In the genomic region with DNA sequence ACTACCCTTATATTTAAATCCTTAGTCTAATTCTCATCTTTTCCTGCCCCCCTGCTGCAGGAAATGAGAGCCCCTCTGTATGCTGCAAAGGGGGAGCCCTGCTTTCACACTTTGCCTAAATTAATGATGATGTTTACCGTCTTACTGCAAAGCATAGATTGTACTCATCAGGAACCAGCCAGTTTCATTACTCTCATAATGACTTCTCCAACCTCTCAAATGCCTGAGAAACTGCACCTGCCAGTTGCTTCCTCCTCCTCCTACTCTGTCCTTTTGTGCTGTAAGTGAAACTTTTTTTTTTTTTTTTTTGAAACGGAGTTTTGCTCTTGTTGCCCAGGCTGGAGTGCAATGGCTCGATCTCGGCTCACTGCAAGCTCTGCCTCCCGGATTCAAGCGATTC, we compare ENCODE assay signal across 8 cellular contexts.
A peak's percentile ranks its signal among the peaks of the same experiment; 100 is the strongest.
DNase-seq lines count a peak whose midpoint lies in the region; ATAC-seq, FAIRE-seq and TF ChIP-seq lines count a peak whose summit lies in the region.
"Had no signal": no experiment of that assay in that cellular context is flagged by ENCODE, and none has a peak within 500 bp of the region (broad histone marks: within the 10 kb centered on the region; RNA-seq: fewer than 3 reads in every experiment).

No MANE protein-coding gene starts in this region.

- no peaks in the 10 kb centered on the region for H3K36me3 ChIP-seq in mucosa of descending colon (ENCODE audit: low read depth)

- H3K27me3 Mint-ChIP-seq in immature natural killer cell (ENCODE audit: low read depth in 3 of 3): peaks cover 2 to 5% (median 5%) of the 10 kb centered on the region in 3 donors
- no peaks in the 10 kb centered on the region for H3K27me3 Mint-ChIP-seq in mesothelial cell of epicardium (ENCODE audit: low read depth)

- no peak overlapping the region for H3K4me3 ChIP-seq in mucosa of descending colon

- H3K4me3 Mint-ChIP-seq in immature natural killer cell (no peak overlapping the region), mesothelial cell of epicardium (no peak overlapping the region)

- no peak for DNase-seq in GM19239 (ENCODE audit: insufficient read length, low spot score)
- DNase-seq in MV-4-11 (lab: John Stamatoyannopoulos, UW): peak; percentile 75
- no peak for DNase-seq in mucosa of descending colon
- no peak for DNase-seq in immature natural killer cell
- no peak for DNase-seq in mesothelial cell of epicardium (ENCODE audit: low spot score in 2 of 2, unreplicated experiment in 2 of 2)
- no peak for DNase-seq in NCI-H1092 treated with DMSO at 0.1 percent for 48 hours (lab: John Stamatoyannopoulos, UW)
- DNase-seq: activated gamma-delta T cell had no signal

- peaks cover 4 to 5% of the 10 kb centered on the region in 2 donors for H3K4me1 Mint-ChIP-seq in immature natural killer cell
- H3K4me1 Mint-ChIP-seq in mesothelial cell of epicardium: peaks cover 22% of the 10 kb centered on the region

- H3K4me1 ChIP-seq in mucosa of descending colon (ENCODE audit: low read depth): peaks cover 47% of the 10 kb centered on the region

- H3K27ac Mint-ChIP-seq in immature natural killer cell: no peak overlapping the region
- no peak overlapping the region for H3K27ac Mint-ChIP-seq in mesothelial cell of epicardium

- H3K36me3 Mint-ChIP-seq in immature natural killer cell (peaks cover 0 to 8% (median 6%) of the 10 kb centered on the region in 3 donors), mesothelial cell of epicardium (no peaks in the 10 kb centered on the region)

- TF ChIP-seq CTCF in mucosa of descending colon (IDR thresholded peaks at IDR 0.05) (no peak), mesothelial cell of epicardium (IDR thresholded peaks at IDR 0.05; ENCODE audit: unreplicated experiment) (no peak)

- H3K9me3 Mint-ChIP-seq in immature natural killer cell (no peaks in the 10 kb centered on the region), mesothelial cell of epicardium (peaks cover 4% of the 10 kb centered on the region)

- H3K9me3 ChIP-seq in mucosa of descending colon: no peaks in the 10 kb centered on the region

- FAIRE-seq in GM19239 (lab: Jason Lieb, UNC): peak; percentile 37

- intact Hi-C loops in mucosa of descending colon (cut with DNase I, micrococcal nuclease): no loop called here

- ATAC-seq in HG02588 (IDR thresholded peaks at IDR 0.05; ENCODE audit: unreplicated experiment) (peak; percentile 63), mucosa of descending colon (peak; percentile 37)
